9 cellular contexts compared by ENCODE assay signal in genomic region chr19:1860133-1860775, GRCh38. TPM values are rescaled to one million over a fixed set of nuclear protein-coding genes. Genes with fewer than 3 reads are reported as not detected.
DNase-seq lines count a peak whose midpoint lies in the region; ATAC-seq and TF ChIP-seq lines count a peak whose summit lies in the region.
"Had no signal": no experiment of that assay in that cellular context is flagged by ENCODE, and none has a peak within 500 bp of the region (broad histone marks: within the 10 kb centered on the region; RNA-seq: fewer than 3 reads in every experiment).

No MANE protein-coding gene starts in this region.

- no peak overlapping the region for H3K27ac ChIP-seq in trophoblast cell (ENCODE audit: low read depth, low read length)
- H3K27ac ChIP-seq: SJSA1 had no signal

- no peak overlapping the region for H2BK5ac ChIP-seq in trophoblast cell (ENCODE audit: low read depth, low read length, poor library complexity)

- H3K36me3 Mint-ChIP-seq in activated T-cell treated with anti-CD3 and anti-CD28 coated beads, Interleukin-2, amount 50 U/mL, for 4 hours (ENCODE audit: insufficient read depth): no peaks in the 10 kb centered on the region

- H3K9me3 ChIP-seq in trophoblast cell (ENCODE audit: insufficient read depth, low read depth, low read length): no peaks in the 10 kb centered on the region
- H3K9me3 ChIP-seq: SJSA1 had no signal

- H3K4me2 ChIP-seq in trophoblast cell (ENCODE audit: low read length): peak overlapping the region; percentile 13

- H2AFZ ChIP-seq in trophoblast cell (ENCODE audit: insufficient read depth, low read length, poor library complexity): peak overlapping the region; percentile 28

- H3K27me3 Mint-ChIP-seq in activated T-cell treated with anti-CD3 and anti-CD28 coated beads, Interleukin-2, amount 50 U/mL, for 4 hours (ENCODE audit: low read depth): no peaks in the 10 kb centered on the region

- H3K4ac ChIP-seq in trophoblast cell (ENCODE audit: low read depth, low read length): peak overlapping the region; percentile 48

- H2AK5ac ChIP-seq in trophoblast cell (ENCODE audit: low read length): no peak overlapping the region

- DNase-seq in EH (ENCODE audit: low read depth) (peak; percentile 78), MV-4-11 (lab: John Stamatoyannopoulos, UW) (peak; percentile 31), fibroblast of pulmonary artery (ENCODE audit: low read depth) (peak; percentile 85), trophoblast cell (peak; percentile 80 to 87), GDM1 (lab: John Stamatoyannopoulos, UW) (no peak), DMS79 (lab: John Stamatoyannopoulos, UW) (no peak)
- DNase-seq in activated T-cell treated with anti-CD3 and anti-CD28 coated beads, Interleukin-2, amount 50 U/mL, for 4 hours: peak; percentile 55

- peaks cover 10% of the 10 kb centered on the region for H3K27me3 ChIP-seq in trophoblast cell (ENCODE audit: insufficient read depth, low read length)
- H3K27me3 ChIP-seq: SJSA1 had no signal

- H3K4me1 ChIP-seq in trophoblast cell (ENCODE audit: control insufficient read depth in 1 of 2, insufficient read depth in 2 of 2, low read length in 2 of 2): peaks cover 32 to 37% of the 10 kb centered on the region in 2 experiments

- peaks cover 12% of the 10 kb centered on the region for H3K79me1 ChIP-seq in trophoblast cell (ENCODE audit: low read length)

- H3K4me1 Mint-ChIP-seq in activated T-cell treated with anti-CD3 and anti-CD28 coated beads, Interleukin-2, amount 50 U/mL, for 4 hours (ENCODE audit: low read depth): peaks cover 44% of the 10 kb centered on the region

- no peak for ATAC-seq in activated T-cell treated with anti-CD3 and anti-CD28 coated beads, Interleukin-2, amount 50 U/mL, for 4 hours
- no peak for ATAC-seq in GM19397 (IDR thresholded peaks at IDR 0.05; ENCODE audit: unreplicated experiment)

- TF ChIP-seq CTCF in fibroblast of pulmonary artery (IDR thresholded peaks at IDR 0.05; ENCODE audit: low read length, missing control alignments): no peak

- H3K9me3 Mint-ChIP-seq in activated T-cell treated with anti-CD3 and anti-CD28 coated beads, Interleukin-2, amount 50 U/mL, for 4 hours: no peaks in the 10 kb centered on the region

- H3K79me2 ChIP-seq in trophoblast cell (ENCODE audit: control insufficient read depth, insufficient read depth, low read length, poor library complexity): peaks cover 9% of the 10 kb centered on the region

- H3K18ac ChIP-seq in trophoblast cell (ENCODE audit: low read length): no peak overlapping the region

- H4K8ac ChIP-seq in trophoblast cell (ENCODE audit: low read depth, low read length): no peak overlapping the region

- no peak overlapping the region for H3K9ac ChIP-seq in trophoblast cell (ENCODE audit: low read length)

- no peak overlapping the region for H3K14ac ChIP-seq in trophoblast cell (ENCODE audit: low read length)

- peak overlapping the region; percentile 69 for H3K4me3 ChIP-seq in fibroblast of pulmonary artery (replicated peaks; ENCODE audit: low read depth, low read length)
- H3K4me3 ChIP-seq in trophoblast cell (ENCODE audit: low read depth, low read length): no peak overlapping the region
- H3K4me3 ChIP-seq: SJSA1 had no signal

- WGBS in trophoblast cell (ENCODE audit: extremely low coverage, insufficient coverage, insufficient read length): no CpG with 5 or more reads among the region's 27 CpGs

- no peak overlapping the region for H4K12ac ChIP-seq in trophoblast cell (ENCODE audit: low read depth, low read length)

- peak overlapping the region; percentile 98 for H3K4me3 Mint-ChIP-seq in activated T-cell treated with anti-CD3 and anti-CD28 coated beads, Interleukin-2, amount 50 U/mL, for 4 hours

- H2BK12ac ChIP-seq in trophoblast cell (ENCODE audit: low read length): no peak overlapping the region

- H3K23ac ChIP-seq in trophoblast cell (ENCODE audit: low read length): no peak overlapping the region

- H2BK120ac ChIP-seq in trophoblast cell (ENCODE audit: insufficient read depth, low read length, poor library complexity): no peak overlapping the region

- no peak overlapping the region for H4K91ac ChIP-seq in trophoblast cell (ENCODE audit: low read depth, low read length)

- H3K36me3 ChIP-seq in trophoblast cell (ENCODE audit: control insufficient read depth in 1 of 2, insufficient read depth in 2 of 2, low read length in 2 of 2): no peaks in the 10 kb centered on the region

RNA-seq across cellular contexts. Expression of gene KLF16, which starts 3.1 kb away (rescaled TPM):
- total RNA-seq in activated T-cell treated with anti-CD3 and anti-CD28 coated beads, Interleukin-2, amount 50 U/mL, for 4 hours: 10 to 100 TPM; 64.0 to 71.0 (median 69.1) TPM
- polyA plus RNA-seq in trophoblast cell (2013): 18.5 and 21.1 TPM in 2 replicates

RNA-seq across cellular contexts. Expression of gene REXO1, which starts 12.0 kb away (rescaled TPM):
- total RNA-seq in activated T-cell treated with anti-CD3 and anti-CD28 coated beads, Interleukin-2, amount 50 U/mL, for 4 hours: 10 to 100 TPM; 91.5 to 95.0 (median 94.4) TPM
- 24.5 and 26.8 TPM in 2 replicates for polyA plus RNA-seq in trophoblast cell (2013)

RNA-seq across cellular contexts. Expression of gene ABHD17A, which starts 25.0 kb away (rescaled TPM):
- total RNA-seq in activated T-cell treated with anti-CD3 and anti-CD28 coated beads, Interleukin-2, amount 50 U/mL, for 4 hours: 100 to 1,000 TPM; 109 to 135 (median 117) TPM
- polyA plus RNA-seq in trophoblast cell (2013): 55.3 and 58.0 TPM in 2 replicates

RNA-seq across cellular contexts. Expression of gene ADAT3, which starts 44.9 kb away (rescaled TPM):
- total RNA-seq in activated T-cell treated with anti-CD3 and anti-CD28 coated beads, Interleukin-2, amount 50 U/mL, for 4 hours: 1 to 10 TPM; 7.3 to 7.8 (median 7.7) TPM
- 10.9 and 12.1 TPM in 2 replicates for polyA plus RNA-seq in trophoblast cell (2013)

RNA-seq across cellular contexts. Expression of gene SCAMP4, which starts 44.9 kb away (rescaled TPM):
- 10 to 100 TPM; 37.2 to 40.3 (median 39.4) TPM for total RNA-seq in activated T-cell treated with anti-CD3 and anti-CD28 coated beads, Interleukin-2, amount 50 U/mL, for 4 hours
- polyA plus RNA-seq in trophoblast cell (2013): 70.2 and 70.3 TPM in 2 replicates

Comparison
In these comparisons a context has a peak if more than half of its experiments do, and no peak if none do; other contexts are left out.
1. DNase-seq: peak in EH (single experiment), MV-4-11 (single experiment), activated T-cell treated with anti-CD3 and anti-CD28 coated beads, Interleukin-2, amount 50 U/mL, for 4 hours (single experiment), fibroblast of pulmonary artery (single experiment) and trophoblast cell (2 of 2); none in GDM1 (single experiment) and DMS79 (single experiment).